ENCODE assay signal across 13 cellular contexts in the genomic region with DNA sequence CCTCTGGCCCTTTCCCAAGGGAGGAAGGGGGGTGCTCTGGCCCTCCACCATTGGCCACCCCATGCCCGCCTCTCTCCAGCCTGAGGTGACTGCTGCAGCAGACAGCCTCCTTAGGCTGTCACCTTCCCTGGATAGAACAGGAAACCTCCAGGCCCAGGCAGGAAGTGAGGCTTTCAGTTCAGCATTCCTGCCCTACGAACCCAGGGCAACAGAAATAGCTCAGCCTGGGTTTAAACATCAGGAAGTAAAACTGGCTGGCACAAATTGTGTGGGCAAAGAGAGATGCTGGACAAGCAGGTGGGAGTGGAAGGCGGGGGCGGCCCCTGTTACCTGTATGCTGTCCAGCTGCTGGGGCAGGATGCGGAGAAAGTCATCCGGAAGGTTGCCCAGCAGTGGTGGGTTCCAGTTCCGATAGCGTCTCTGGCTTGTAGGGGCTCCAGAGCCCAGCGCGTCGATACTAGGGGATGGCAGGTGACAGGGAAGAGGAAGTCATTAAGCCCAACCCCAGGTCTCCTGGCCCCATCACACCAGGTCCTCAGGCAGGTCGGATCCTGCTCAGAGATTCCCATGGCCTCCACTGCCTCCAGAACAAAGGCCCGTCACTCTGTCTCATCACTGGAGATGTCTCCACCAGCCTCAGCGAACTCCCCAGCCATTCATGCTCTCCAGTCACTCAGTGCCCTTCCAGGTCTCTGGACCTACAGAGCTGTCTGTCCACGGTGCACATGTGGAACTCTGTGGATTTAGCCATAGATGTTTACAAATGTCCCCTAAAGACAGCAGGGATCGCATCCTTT. TPM values are rescaled to one million over a fixed set of nuclear protein-coding genes. Genes with fewer than 3 reads are reported as not detected.
DNase-seq lines count a peak whose midpoint lies in the region; ATAC-seq, FAIRE-seq and TF ChIP-seq lines count a peak whose summit lies in the region.
"Had no signal": no experiment of that assay in that cellular context is flagged by ENCODE, and none has a peak within 500 bp of the region (broad histone marks: within the 10 kb centered on the region; RNA-seq: fewer than 3 reads in every experiment).

No MANE protein-coding gene starts in this region.

- H3K4me3 ChIP-seq in SK-N-SH (ENCODE audit: low read depth in 2 of 2, low read length in 1 of 2) = no peak overlapping the region
- no peak overlapping the region for H3K4me3 ChIP-seq in mesodermal cell (ENCODE audit: extremely low read depth, insufficient read depth, low read length, poor library complexity, severe bottlenecking)
- no peak overlapping the region for H3K4me3 ChIP-seq in upper lobe of left lung

- TF ChIP-seq POLR2A in upper lobe of left lung (IDR thresholded peaks at IDR 0.05) = no peak
- TF ChIP-seq POLR2A in GM12892 (IDR thresholded peaks at IDR 0.05; ENCODE audit: low read depth, low read length) = no peak

- H3K27me3 ChIP-seq in SK-N-SH (ENCODE audit: insufficient read depth) (no peaks in the 10 kb centered on the region), upper lobe of left lung (no peaks in the 10 kb centered on the region)

- H3K36me3 ChIP-seq in SK-N-SH (replicated peaks in 1 of 2; ENCODE audit: control insufficient read depth in 1 of 2, insufficient read depth in 2 of 2, low read length in 1 of 2) = peaks cover 16 to 29% of the 10 kb centered on the region in 2 experiments
- H3K36me3 ChIP-seq in mesodermal cell (ENCODE audit: control insufficient read depth, insufficient read depth, low read length) = peaks cover 32% of the 10 kb centered on the region
- H3K36me3 ChIP-seq in upper lobe of left lung = peaks cover 7 to 45% (median 33%) of the 10 kb centered on the region in 4 donors

- no peaks in the 10 kb centered on the region for H4K20me1 ChIP-seq in SK-N-SH (ENCODE audit: insufficient read depth)

- WGBS in SK-N-SH (ENCODE audit: low lambda C conversion rate) = 88% methylated on average over 11 of the region's 16 CpGs
- 93% methylated on average over 10 to 15 of the region's 16 CpGs for WGBS in mesodermal cell (ENCODE audit: insufficient coverage in 2 of 2), 2 experiments
- 72 to 84% methylated on average over 8 to 16 of the region's 16 CpGs for WGBS in upper lobe of left lung, 2 donors

- TF ChIP-seq EP300 in SK-N-SH (IDR thresholded peaks at IDR 0.05; ENCODE audit: borderline replicate concordance in 1 of 2, low read depth in 1 of 2, low read length in 1 of 2) (no peak), upper lobe of left lung (IDR thresholded peaks at IDR 0.05) (no peak)

- ATAC-seq in SK-N-SH treated with all-trans-retinoic acid at 6 μM for 48 hours = no peak
- ATAC-seq in upper lobe of left lung (ENCODE audit: low FRiP score in 2 of 2) = no peak

- TF ChIP-seq RAD21 in SK-N-SH (IDR thresholded peaks at IDR 0.05; ENCODE audit: low read length) = no peak

- H3K9me3 ChIP-seq in SK-N-SH = no peaks in the 10 kb centered on the region
- no peaks in the 10 kb centered on the region for H3K9me3 ChIP-seq in mesodermal cell (ENCODE audit: control insufficient read depth, low read length)
- no peaks in the 10 kb centered on the region for H3K9me3 ChIP-seq in upper lobe of left lung

- H3F3A ChIP-seq in SK-N-SH (replicated peaks; ENCODE audit: insufficient read depth) = peaks cover 60% of the 10 kb centered on the region

- H3K27ac ChIP-seq in SK-N-SH (ENCODE audit: low read depth in 2 of 2, low read length in 1 of 2) (peak overlapping the region; percentile 87 to 100), cingulate gyrus (ENCODE audit: low read depth, low read length) (peak overlapping the region; percentile 97), mesodermal cell (ENCODE audit: low read depth, low read length, severe bottlenecking) (peak overlapping the region; percentile 99), upper lobe of left lung (peak overlapping the region in 3 of 4 donors; percentile 79 to 81 (median 81))

- no peak for DNase-seq in SK-N-SH
- DNase-seq in upper lobe of left lung = no peak
- DNase-seq in AG20443 (ENCODE audit: low spot score) = no peak
- DNase-seq in GM12892 (ENCODE audit: insufficient read length) = no peak
- DNase-seq in ureter (ENCODE audit: low spot score) = no peak
- DNase-seq: 8988T; amniotic stem cell; stimulated activated CD4-positive, alpha-beta T cell treated with anti-CD3 and anti-CD28 coated beads, Interleukin-15, amount 100 ng/mL, for 24 hours; SW 1271 had no signal

- peaks cover 32% of the 10 kb centered on the region for H3K79me2 ChIP-seq in SK-N-SH (ENCODE audit: insufficient read depth)

- CTCF ChIA-PET in SK-N-SH (lab: Yijun Ruan, JAX) = interaction anchor here (1.1 to 25.6 kb wide), 5 partner anchors 16 to 126 kb away, joined by 3 to 1002 read pairs (median 19); partner anchors contain the start of genes SRSF1 and VEZF1

- H3K9ac ChIP-seq in SK-N-SH = peak overlapping the region; percentile 92

- H3K4me1 ChIP-seq in SK-N-SH (ENCODE audit: control insufficient read depth in 1 of 2, insufficient read depth in 2 of 2, low read depth in 1 of 2, low read length in 1 of 2) (peaks cover 44 to 70% of the 10 kb centered on the region in 2 experiments; a peak in 3 of 4 replicates), mesodermal cell (ENCODE audit: control insufficient read depth, insufficient read depth, low read length, poor library complexity, severe bottlenecking) (peaks cover 85% of the 10 kb centered on the region), upper lobe of left lung (peaks cover 41 to 50% (median 47%) of the 10 kb centered on the region in 4 donors)

- POLR2A ChIA-PET in SK-N-SH (lab: Yijun Ruan, JAX) = interaction anchor here (1.1 to 1.7 kb wide), 2 partner anchors 31 to 120 kb away, joined by 3 to 6 read pairs; no protein-coding TSS in a partner anchor

- peak overlapping the region; percentile 87 for H3K4me2 ChIP-seq in SK-N-SH

- TF ChIP-seq CTCF in SK-N-SH (IDR thresholded peaks at IDR 0.05) (no peak), upper lobe of left lung (IDR thresholded peaks at IDR 0.05) (no peak)

- no peak overlapping the region for H2AFZ ChIP-seq in SK-N-SH (ENCODE audit: low read depth)

- H3K9me2 ChIP-seq in SK-N-SH = no peaks in the 10 kb centered on the region

- no peak for FAIRE-seq in GM12892 (lab: Jason Lieb, UNC)
- FAIRE-seq: G401.6 had no signal

TF ChIP-seq in SK-N-SH, 30 proteins besides CTCF, POLR2A, EP300 and RAD21:
- no peak for TF ChIP-seq MEF2A (IDR thresholded peaks at IDR 0.05; ENCODE audit: borderline replicate concordance, low read depth)
- TF ChIP-seq, protein P1, sequence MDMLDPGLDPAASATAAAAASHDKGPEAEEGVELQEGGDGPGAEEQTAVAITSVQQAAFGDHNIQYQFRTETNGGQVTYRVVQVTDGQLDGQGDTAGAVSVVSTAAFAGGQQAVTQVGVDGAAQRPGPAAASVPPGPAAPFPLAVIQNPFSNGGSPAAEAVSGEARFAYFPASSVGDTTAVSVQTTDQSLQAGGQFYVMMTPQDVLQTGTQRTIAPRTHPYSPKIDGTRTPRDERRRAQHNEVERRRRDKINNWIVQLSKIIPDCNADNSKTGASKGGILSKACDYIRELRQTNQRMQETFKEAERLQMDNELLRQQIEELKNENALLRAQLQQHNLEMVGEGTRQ (IDR thresholded peaks at IDR 0.05; ENCODE audit: borderline replicate concordance, low read depth, low read length) = no peak

TF ChIP-seq in SK-N-SH treated with all-trans-retinoic acid at 6 μM for 48 hours, 23 proteins besides CTCF, POLR2A, EP300 and RAD21:
- TF ChIP-seq TCF4 (CRISPR knock-in tag; IDR thresholded peaks at IDR 0.05; ENCODE audit: borderline replicate concordance) = no peak
- TF ChIP-seq ZC3H10 (CRISPR knock-in tag; IDR thresholded peaks at IDR 0.05) = no peak
- no peak for TF ChIP-seq ZNF8 (CRISPR knock-in tag; IDR thresholded peaks at IDR 0.05)
- no peak for TF ChIP-seq GLIS3 (CRISPR knock-in tag; IDR thresholded peaks at IDR 0.05)

RNA-seq across cellular contexts. Expression of gene MRPS23, which starts 23.6 kb away (rescaled TPM):
- polyA plus RNA-seq in SK-N-SH (2012; rRNA removed) = 105 and 108 TPM in 2 replicates
- 115 and 118 TPM in 2 replicates for polyA plus RNA-seq in SK-N-SH (2012; cell fraction: cytosol; rRNA removed)
- polyA plus RNA-seq in SK-N-SH (2012; cell fraction: nucleus; rRNA removed) = 37.9 and 51.5 TPM in 2 replicates
- 38.1 TPM for polyA plus RNA-seq in mesodermal cell (2013, experiment 1 of 2)
- polyA plus RNA-seq in mesodermal cell (2013, experiment 2 of 2) = 36.0 TPM
- total RNA-seq in upper lobe of left lung = 10 to 100 TPM; 11.4 to 50.6 (median 19.1) TPM
- 83.1 TPM for polyA plus RNA-seq in GM12892 (2012; ENCODE audit: missing spikeins)
- total RNA-seq in ureter = 37.5 TPM
